Comparison of ENCODE assay signal across 8 cellular contexts in the genomic region with DNA sequence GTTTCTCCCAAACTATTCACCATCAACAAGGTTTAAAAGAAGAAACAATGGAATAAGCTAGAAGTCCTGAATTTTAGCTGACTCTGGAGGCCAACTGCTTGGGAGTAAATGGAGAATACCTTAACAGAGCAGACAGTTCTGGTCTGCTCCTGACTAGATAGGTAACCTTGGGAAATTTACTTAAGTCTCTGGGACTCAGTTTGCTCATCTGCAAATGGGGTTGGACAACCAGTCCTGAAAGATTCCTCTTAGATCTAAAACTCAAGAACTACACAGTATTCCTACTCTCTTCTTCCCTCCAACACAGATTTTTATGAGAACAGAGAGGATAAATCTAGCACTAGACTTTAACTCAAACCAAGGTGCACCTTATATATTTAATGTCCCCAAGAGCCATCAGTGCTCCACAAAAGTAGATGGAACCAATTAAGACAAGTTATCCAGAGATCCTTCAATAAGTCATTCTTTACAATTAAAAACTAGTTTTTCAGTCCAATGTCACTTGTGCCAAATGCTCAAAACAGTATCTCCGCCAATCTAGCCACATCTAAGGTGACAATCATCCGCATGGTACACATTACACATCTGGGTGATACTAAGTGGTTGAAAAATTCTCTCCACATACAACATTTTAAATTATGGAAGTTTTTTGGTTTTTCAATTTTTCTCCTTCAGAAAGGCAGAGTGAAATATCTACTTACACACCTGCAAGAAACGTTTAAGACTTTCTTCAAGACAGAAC. TPM values are rescaled to one million over a fixed set of nuclear protein-coding genes. Genes with fewer than 3 reads are reported as not detected.
A peak's percentile ranks its signal among the peaks of the same experiment; 100 is the strongest.
DNase-seq lines count a peak whose midpoint lies in the region; TF ChIP-seq lines count a peak whose summit lies in the region.

No MANE protein-coding gene starts in this region.

- H3K9ac ChIP-seq in fibroblast of lung (ENCODE audit: insufficient read depth, low read length) = peak overlapping the region; percentile 98
- H3K9ac ChIP-seq in rectal smooth muscle tissue (ENCODE audit: low read length) = no peak overlapping the region

- TF ChIP-seq CTCF in GM12864 (IDR thresholded peaks at IDR 0.05; ENCODE audit: low read depth, low read length, missing control alignments) (no peak), fibroblast of lung (conservative IDR thresholded peaks at IDR 0.05 in 1 of 2, IDR thresholded peaks at IDR 0.05 in 1 of 2; ENCODE audit: low read depth in 1 of 2, low read length in 2 of 2) (no peak)

- H3K4me3 ChIP-seq in GM12864 (ENCODE audit: low read depth, low read length) = peak overlapping the region; percentile 74
- peak overlapping the region; percentile 73 to 98 (median 90) for H3K4me3 ChIP-seq in fibroblast of lung (replicated peaks in 1 of 4; ENCODE audit: control extremely low read depth in 1 of 4, insufficient read depth in 1 of 4, low read depth in 3 of 4, low read length in 4 of 4)
- peak overlapping the region; percentile 70 for H3K4me3 ChIP-seq in rectal smooth muscle tissue (ENCODE audit: low read length)

- H3K4me1 ChIP-seq in fibroblast of lung (ENCODE audit: control insufficient read depth, extremely low read depth, insufficient read depth, low read length) (peaks cover 3% of the 10 kb centered on the region), rectal smooth muscle tissue (ENCODE audit: control insufficient read depth, insufficient read depth, low read length) (peaks cover 24% of the 10 kb centered on the region)

- H3K27ac ChIP-seq in fibroblast of lung (ENCODE audit: insufficient read depth, low read length) = peak overlapping the region; percentile 93
- H3K27ac ChIP-seq in rectal smooth muscle tissue (ENCODE audit: low read depth, low read length) = peak overlapping the region; percentile 94

- DNase-seq in GM12864 (ENCODE audit: low read depth) (no peak), T follicular helper cell (ENCODE audit: low read depth) (peak; percentile 16), fibroblast of lung (ENCODE audit: low read depth in 2 of 2) (no peak), COLO668 (lab: John Stamatoyannopoulos, UW; ENCODE audit: unreplicated experiment) (no peak), NCI-H1092 treated with DMSO at 0.1 percent for 48 hours (lab: John Stamatoyannopoulos, UW) (no peak), germinal center (ENCODE audit: low spot score) (no peak), DMS53 treated with DMSO at 0.1 percent for 48 hours (lab: John Stamatoyannopoulos, UW; ENCODE audit: unreplicated experiment) (no peak)

- H3K27me3 ChIP-seq in fibroblast of lung (ENCODE audit: control insufficient read depth, insufficient read depth, low read length) (no peaks in the 10 kb centered on the region), rectal smooth muscle tissue (ENCODE audit: control insufficient read depth, insufficient read depth, low read length) (no peaks in the 10 kb centered on the region)

- H3K9me3 ChIP-seq in fibroblast of lung (ENCODE audit: control insufficient read depth, insufficient read depth, low read depth, low read length) = no peaks in the 10 kb centered on the region

- peaks cover 7% of the 10 kb centered on the region for H4K20me1 ChIP-seq in fibroblast of lung (ENCODE audit: control insufficient read depth, extremely low read depth, insufficient read depth, low read length)

- no peak overlapping the region for H2AFZ ChIP-seq in fibroblast of lung (ENCODE audit: low read length)

- H3K79me2 ChIP-seq in fibroblast of lung (ENCODE audit: control insufficient read depth, insufficient read depth, low read length) = peaks cover 82% of the 10 kb centered on the region

- H3K36me3 ChIP-seq in fibroblast of lung (ENCODE audit: control insufficient read depth, insufficient read depth, low read length) (peaks cover 3% of the 10 kb centered on the region), rectal smooth muscle tissue (ENCODE audit: control insufficient read depth, insufficient read depth, low read length) (no peaks in the 10 kb centered on the region)

- peak overlapping the region; percentile 82 for H3K4me2 ChIP-seq in fibroblast of lung (ENCODE audit: extremely low read depth, insufficient read depth, low read length)

RNA-seq across cellular contexts. Expression of a gene that starts 1.5 kb away (rescaled TPM):
- total RNA-seq in fibroblast of lung = 352 and 548 TPM in 2 replicates
- 727 and 1,002 TPM in 2 replicates for polyA plus RNA-seq in fibroblast of lung
- polyA plus RNA-seq in fibroblast of lung (2012) = 673 and 854 TPM in 2 replicates
- polyA minus RNA-seq in fibroblast of lung (ENCODE audit: low replicate concordance) = 753 and 846 TPM in 2 replicates

RNA-seq across cellular contexts. Expression of a gene that starts 1.9 kb away (rescaled TPM):
- total RNA-seq in fibroblast of lung = 14.4 and 34.5 TPM in 2 replicates
- 51.6 and 57.8 TPM in 2 replicates for polyA plus RNA-seq in fibroblast of lung
- 34.6 and 38.4 TPM in 2 replicates for polyA plus RNA-seq in fibroblast of lung (2012)
- polyA minus RNA-seq in fibroblast of lung (ENCODE audit: low replicate concordance) = 30.2 and 47.6 TPM in 2 replicates

RNA-seq across cellular contexts. Expression of a gene that starts 12.0 kb away (rescaled TPM):
- 0.77 and 2.6 TPM in 2 replicates for total RNA-seq in fibroblast of lung
- polyA plus RNA-seq in fibroblast of lung = 2.0 and 2.7 TPM in 2 replicates
- 1.3 and 1.4 TPM in 2 replicates for polyA plus RNA-seq in fibroblast of lung (2012)
- polyA minus RNA-seq in fibroblast of lung (ENCODE audit: low replicate concordance) = 0.44 TPM in 1 of 2 replicates, not detected in the other

RNA-seq across cellular contexts. Expression of a gene that starts 18.9 kb away (rescaled TPM):
- total RNA-seq in fibroblast of lung = 3.3 and 5.6 TPM in 2 replicates
- 9.0 and 10.5 TPM in 2 replicates for polyA plus RNA-seq in fibroblast of lung
- polyA plus RNA-seq in fibroblast of lung (2012) = 9.9 and 10.8 TPM in 2 replicates
- 29.3 and 81.8 TPM in 2 replicates for polyA minus RNA-seq in fibroblast of lung (ENCODE audit: low replicate concordance)

RNA-seq across cellular contexts. Expression of a gene that starts 52.1 kb away (rescaled TPM):
- 447 and 456 TPM in 2 replicates for total RNA-seq in fibroblast of lung
- polyA plus RNA-seq in fibroblast of lung = 227 and 428 TPM in 2 replicates
- polyA plus RNA-seq in fibroblast of lung (2012) = 398 and 683 TPM in 2 replicates
- 235 and 280 TPM in 2 replicates for polyA minus RNA-seq in fibroblast of lung (ENCODE audit: low replicate concordance)
